Comparison of ENCODE assay signal across 13 cellular contexts in genomic region chr1:7587726-7588456, GRCh38.
"Had no signal": no experiment of that assay in that cellular context is flagged by ENCODE, and none has a peak within 500 bp of the region (broad histone marks: within the 10 kb centered on the region; RNA-seq: fewer than 3 reads in every experiment).

No MANE protein-coding gene starts in this region.

- H3K4me3 ChIP-seq: ovary, smooth muscle cell, transverse colon had no signal

- H3K36me3 ChIP-seq: brain microvascular endothelial cell, ovary, transverse colon had no signal

- DNase-seq: activated CD4-positive, alpha-beta T cell treated with anti-CD3 and anti-CD28 coated beads for 4 hours; activated CD8-positive, alpha-beta T cell treated with anti-CD3 and anti-CD28 coated beads for 36 hours; amygdala; brain microvascular endothelial cell; cerebellar nuclear complex; dermis blood vessel endothelial cell; hypothalamus; transverse colon had no signal

- H3K27me3 ChIP-seq: brain microvascular endothelial cell, ovary, transverse colon had no signal

- H3K27ac ChIP-seq: brain microvascular endothelial cell, ovary, transverse colon, VCaP had no signal

- ATAC-seq: activated CD8-positive, alpha-beta T cell treated with anti-CD3 and anti-CD28 coated beads for 36 hours; left colon; stimulated activated effector memory CD8-positive, alpha-beta T cell treated with anti-CD3 and anti-CD28 coated beads, Interleukin-12 subunit alpha, Interleukin-12 subunit beta, amount 100 ng/mL, for 72 hours had no signal

- H3K4me1 ChIP-seq: transverse colon had no signal

- H3K9me3 ChIP-seq: ovary, transverse colon had no signal
